9 cellular contexts compared by ENCODE assay signal in genomic region chr19:2627855-2628254, GRCh38.
DNase-seq lines count a peak whose midpoint lies in the region; ATAC-seq and TF ChIP-seq lines count a peak whose summit lies in the region.
"Had no signal": no experiment of that assay in that cellular context is flagged by ENCODE, and none has a peak within 500 bp of the region (broad histone marks: within the 10 kb centered on the region; RNA-seq: fewer than 3 reads in every experiment).

No MANE protein-coding gene starts in this region.

- H3K4me3 Mint-ChIP-seq in HFFc6 (peak overlapping the region; percentile 31; the same call in 1 of the 2 replicates), MCF 10A (ENCODE audit: unreplicated experiment) (peak overlapping the region; percentile 45)
- H3K4me3 Mint-ChIP-seq in naive thymus-derived CD8-positive, alpha-beta T cell = peak overlapping the region in 3 of 10 donors; percentile 24 to 73 (median 27)

- H3K4me3 ChIP-seq in AG04450 (ENCODE audit: low read depth, low read length) = no peak overlapping the region
- H3K4me3 ChIP-seq in colonic mucosa = no peak overlapping the region

- H3K27ac Mint-ChIP-seq in HFFc6 = peak overlapping the region; percentile 96
- peak overlapping the region; percentile 90 for H3K27ac Mint-ChIP-seq in MCF 10A (ENCODE audit: low read depth, unreplicated experiment)
- peak overlapping the region; percentile 52 to 90 (median 82) for H3K27ac Mint-ChIP-seq in naive thymus-derived CD8-positive, alpha-beta T cell

- H3K27me3 ChIP-seq in AG04450 (ENCODE audit: control insufficient read depth, insufficient read depth, low read length) (no peaks in the 10 kb centered on the region), colonic mucosa (no peaks in the 10 kb centered on the region)

- peaks cover 39% of the 10 kb centered on the region for H3K9me3 Mint-ChIP-seq in HFFc6
- H3K9me3 Mint-ChIP-seq in MCF 10A (ENCODE audit: unreplicated experiment) = no peaks in the 10 kb centered on the region
- peaks cover 0 to 14% (median 0%) of the 10 kb centered on the region in 9 donors for H3K9me3 Mint-ChIP-seq in naive thymus-derived CD8-positive, alpha-beta T cell

- DNase-seq in AG04450 (ENCODE audit: low read depth, low spot score) (no peak), HFFc6 (peak; percentile 60), MCF 10A (ENCODE audit: unreplicated experiment) (no peak), colonic mucosa (no peak), NCI-H2171 treated with DMSO at 0.1 percent for 48 hours (lab: John Stamatoyannopoulos, UW) (no peak)
- DNase-seq in naive thymus-derived CD8-positive, alpha-beta T cell = peak in 1 of 10 donors; percentile 58
- no peak for DNase-seq in activated CD8-positive, alpha-beta memory T cell treated with anti-CD3 and anti-CD28 coated beads, Interleukin-2, amount 50 U/mL, for 48 hours

- peak in 1 of 2 donors; percentile 3 for ATAC-seq in naive thymus-derived CD8-positive, alpha-beta T cell
- ATAC-seq in GM21390 (IDR thresholded peaks at IDR 0.05; ENCODE audit: unreplicated experiment) = no peak

- CTCF ChIA-PET in AG04450 (lab: Charles Lee) = interaction anchor here (1.7 to 2.4 kb wide), 2 partner anchors 9 to 14 kb away, joined by 4 to 16 read pairs; no protein-coding TSS in a partner anchor
- CTCF ChIA-PET in MCF 10A (lab: Yijun Ruan, JAX) = interaction anchor here (0.5 to 2.8 kb wide), 5 partner anchors 9 to 157 kb away, joined by 3 to 30 read pairs (median 4); no protein-coding TSS in a partner anchor

- no peaks in the 10 kb centered on the region for H3K36me3 ChIP-seq in colonic mucosa

- peaks cover 29% of the 10 kb centered on the region for H3K4me1 Mint-ChIP-seq in HFFc6 (ENCODE audit: low read depth)
- H3K4me1 Mint-ChIP-seq in MCF 10A (ENCODE audit: insufficient read depth, unreplicated experiment) = peaks cover 22% of the 10 kb centered on the region
- H3K4me1 Mint-ChIP-seq in naive thymus-derived CD8-positive, alpha-beta T cell = peaks cover 15 to 82% (median 51%) of the 10 kb centered on the region in 4 donors

- intact Hi-C loops in MCF 10A (cut with micrococcal nuclease) (loop anchor here (5.0 kb wide), 1 partner anchor 151 kb away; the partner anchor contains the start of gene GADD45B), colonic mucosa (cut with DNase I) (no loop called here)

- H3K36me3 Mint-ChIP-seq in HFFc6 (ENCODE audit: low read depth) (peaks cover 22% of the 10 kb centered on the region), MCF 10A (ENCODE audit: insufficient read depth, unreplicated experiment) (peaks cover 6% of the 10 kb centered on the region)
- H3K36me3 Mint-ChIP-seq in naive thymus-derived CD8-positive, alpha-beta T cell = peaks cover 0 to 9% (median 0%) of the 10 kb centered on the region in 3 donors

- H3K9me3 ChIP-seq in AG04450 (ENCODE audit: control insufficient read depth, insufficient read depth, low read length) (peaks cover 21% of the 10 kb centered on the region), colonic mucosa (no peaks in the 10 kb centered on the region)

- TSS peak; percentile 95 for BruUV-seq in MCF 10A (replicated peaks; lab: Mats Ljungman, UMichigan)

- TF ChIP-seq CTCF in AG04450 (IDR thresholded peaks at IDR 0.05; ENCODE audit: low read depth, low read length) (no peak), HFFc6 (IDR thresholded peaks at IDR 0.05) (no peak), MCF 10A (IDR thresholded peaks at IDR 0.05; ENCODE audit: unreplicated experiment) (no peak), colonic mucosa (IDR thresholded peaks at IDR 0.05) (no peak)

- peak overlapping the region; percentile 93 for H3K27ac ChIP-seq in AG04450 (ENCODE audit: low read depth, low read length)
- no peak overlapping the region for H3K27ac ChIP-seq in colonic mucosa
- H3K27ac ChIP-seq: KMS-11 had no signal

- POLR2A ChIA-PET in AG04450 (lab: Yijun Ruan, JAX) (interaction anchor here (0.6 to 2.3 kb wide), 7 partner anchors 17 to 464 kb away, joined by 3 to 29 read pairs (median 3); partner anchors contain the start of gene GADD45B), MCF 10A (lab: Yijun Ruan, JAX) (interaction anchor here (0.6 to 5.3 kb wide), 18 partner anchors 9 to 389 kb away, joined by 3 to 68 read pairs (median 4); partner anchors contain the start of genes GADD45B, THOP1 and ZNF555)
- POLR2A ChIA-PET in naive thymus-derived CD8-positive, alpha-beta T cell (lab: Charles Lee) = interaction anchor here (1.5 to 7.2 kb wide), 2 partner anchors 9 to 151 kb away, joined by 6 to 72 read pairs; partner anchors contain the start of gene GADD45B

- no peak overlapping the region for H3K9ac ChIP-seq in colonic mucosa (ENCODE audit: low read depth in 2 of 2, low read length in 2 of 2)
- H3K9ac ChIP-seq: KMS-11 had no signal

- H3K27me3 Mint-ChIP-seq in HFFc6 (ENCODE audit: insufficient read depth) (no peaks in the 10 kb centered on the region; the same call in 1 of the 2 replicates), MCF 10A (ENCODE audit: insufficient read depth, unreplicated experiment) (no peaks in the 10 kb centered on the region)
- H3K27me3 Mint-ChIP-seq in naive thymus-derived CD8-positive, alpha-beta T cell = no peaks in the 10 kb centered on the region

- H3K4me1 ChIP-seq in colonic mucosa = no peaks in the 10 kb centered on the region
